Comparison of ENCODE assay signal across 17 cellular contexts in genomic region chr3:170078620-170079281, GRCh38. TPM values are rescaled to one million over a fixed set of nuclear protein-coding genes. Genes with fewer than 3 reads are reported as not detected.
DNase-seq lines count a peak whose midpoint lies in the region; ATAC-seq and TF ChIP-seq lines count a peak whose summit lies in the region.
"Had no signal": no experiment of that assay in that cellular context is flagged by ENCODE, and none has a peak within 500 bp of the region (broad histone marks: within the 10 kb centered on the region; RNA-seq: fewer than 3 reads in every experiment).

No MANE protein-coding gene starts in this region.

- H3K4me1 Mint-ChIP-seq in WTC11, result peaks cover 8% of the 10 kb centered on the region
- H3K4me1 Mint-ChIP-seq in nephron, result peaks cover 13% of the 10 kb centered on the region
- no peaks in the 10 kb centered on the region for H3K4me1 Mint-ChIP-seq in activated CD4-positive, alpha-beta memory T cell treated with anti-CD3 and anti-CD28 coated beads for 36 hours (ENCODE audit: low read depth)

- H3K4me1 ChIP-seq in DND-41 (ENCODE audit: insufficient read depth, low read length), result peaks cover 26% of the 10 kb centered on the region
- H3K4me1 ChIP-seq: right atrium auricular region, uterus had no signal

- CTCF ChIA-PET in WTC11 (lab: Charles Lee), result interaction anchor here (0.5 to 4.3 kb wide), 34 partner anchors 9 to 391 kb away, joined by 3 to 38 read pairs (median 4); partner anchors contain the start of gene GPR160
- CTCF ChIA-PET in activated CD4-positive, alpha-beta memory T cell treated with anti-CD3 and anti-CD28 coated beads for 36 hours (lab: Charles Lee), result interaction anchor here (0.9 to 1.4 kb wide), 2 partner anchors 22 to 41 kb away, joined by 3 to 4 read pairs; partner anchors contain the start of gene GPR160

- H3K27ac ChIP-seq in DND-41 (ENCODE audit: low read length), result no peak overlapping the region
- H3K27ac ChIP-seq: right atrium auricular region, uterus had no signal

- intact Hi-C loops in activated CD4-positive, alpha-beta memory T cell treated with anti-CD3 and anti-CD28 coated beads for 36 hours (cut with micrococcal nuclease), result no loop called here

- no peaks in the 10 kb centered on the region for H3K79me2 ChIP-seq in DND-41 (ENCODE audit: insufficient read depth, low read length)

- H4K20me1 ChIP-seq in DND-41 (ENCODE audit: insufficient read depth, low read length), result no peaks in the 10 kb centered on the region

- H3K27ac Mint-ChIP-seq in WTC11 (peak overlapping the region; percentile 13), nephron (peak overlapping the region; percentile 64 to 76 (median 70))
- H3K27ac Mint-ChIP-seq in activated CD4-positive, alpha-beta memory T cell treated with anti-CD3 and anti-CD28 coated beads for 36 hours, result no peak overlapping the region

- POLR2A ChIA-PET in WTC11 (lab: Charles Lee), result interaction anchor here (0.5 kb wide), 1 partner anchor 34 kb away, joined by 6 read pairs; no protein-coding TSS in a partner anchor
- POLR2A ChIA-PET in activated CD4-positive, alpha-beta memory T cell treated with anti-CD3 and anti-CD28 coated beads for 36 hours (lab: Charles Lee), result interaction anchor here (0.5 to 0.6 kb wide), 2 partner anchors 91 to 173 kb away, joined by 3 to 4 read pairs; no protein-coding TSS in a partner anchor

- no peak overlapping the region for H3K4me3 Mint-ChIP-seq in WTC11
- H3K4me3 Mint-ChIP-seq in nephron, result no peak overlapping the region
- H3K4me3 Mint-ChIP-seq in activated CD4-positive, alpha-beta memory T cell treated with anti-CD3 and anti-CD28 coated beads for 36 hours, result no peak overlapping the region
- H3K4me3 Mint-ChIP-seq: brain had no signal

- H3K9me3 ChIP-seq in DND-41 (ENCODE audit: insufficient read depth, low read length, severe bottlenecking), result no peaks in the 10 kb centered on the region
- H3K9me3 ChIP-seq: right atrium auricular region, uterus had no signal

- ATAC-seq in DND-41 (ENCODE audit: insufficient read depth, low read depth) (no peak), WTC11 (peak; percentile 84), HG03442 (IDR thresholded peaks at IDR 0.05; ENCODE audit: unreplicated experiment) (no peak)
- ATAC-seq: left cardiac atrium; Right ventricle myocardium inferior; stimulated activated naive CD8-positive, alpha-beta T cell treated with anti-CD3 and anti-CD28 coated beads, Interleukin-15, Interleukin-2, amounts not matched to agents 100 U/mL and 50 U/mL, for 24 hours had no signal

- TF ChIP-seq CTCF in DND-41 (IDR thresholded peaks at IDR 0.05; ENCODE audit: borderline replicate concordance, extremely low read depth, low read length, poor library complexity, severe bottlenecking) (peak; percentile 50), WTC11 (IDR thresholded peaks at IDR 0.05) (no peak), nephron (IDR thresholded peaks at IDR 0.05; ENCODE audit: unreplicated experiment in 3 of 3) (no peak)

- no peak overlapping the region for H2AFZ ChIP-seq in DND-41 (ENCODE audit: low read depth, low read length)

- TF ChIP-seq RAD21 in Ishikawa (IDR thresholded peaks at IDR 0.05; ENCODE audit: low read depth), result peak; percentile 24; the same call in 1 of the 2 replicates

- H3K27me3 Mint-ChIP-seq in WTC11 (ENCODE audit: low read depth) (no peaks in the 10 kb centered on the region; the same call in 1 of the 2 replicates), nephron (ENCODE audit: low read depth) (no peaks in the 10 kb centered on the region)
- no peaks in the 10 kb centered on the region for H3K27me3 Mint-ChIP-seq in activated CD4-positive, alpha-beta memory T cell treated with anti-CD3 and anti-CD28 coated beads for 36 hours
- H3K27me3 Mint-ChIP-seq: brain had no signal

- peaks cover 4% of the 10 kb centered on the region; the same call in 1 of the 2 replicates for H3K36me3 ChIP-seq in DND-41 (ENCODE audit: insufficient read depth, low read length)
- H3K36me3 ChIP-seq: right atrium auricular region, uterus had no signal

- H3K9me3 Mint-ChIP-seq in WTC11 (no peaks in the 10 kb centered on the region), nephron (no peaks in the 10 kb centered on the region)
- H3K9me3 Mint-ChIP-seq in activated CD4-positive, alpha-beta memory T cell treated with anti-CD3 and anti-CD28 coated beads for 36 hours, result no peaks in the 10 kb centered on the region

- peaks cover 13% of the 10 kb centered on the region for H3K36me3 Mint-ChIP-seq in WTC11
- peaks cover 64% of the 10 kb centered on the region for H3K36me3 Mint-ChIP-seq in nephron (ENCODE audit: low read depth)
- H3K36me3 Mint-ChIP-seq in activated CD4-positive, alpha-beta memory T cell treated with anti-CD3 and anti-CD28 coated beads for 36 hours, result peaks cover 8% of the 10 kb centered on the region

- H3K4me2 ChIP-seq in DND-41 (ENCODE audit: insufficient read depth, low read length), result no peak overlapping the region

- H3K4me3 ChIP-seq in DND-41 (ENCODE audit: low read depth in 1 of 2, low read length in 2 of 2), result no peak overlapping the region
- H3K4me3 ChIP-seq: right atrium auricular region, uterus had no signal

- TF ChIP-seq EP300 in Ishikawa (IDR thresholded peaks at IDR 0.05; ENCODE audit: borderline replicate concordance), result no peak

- no peaks in the 10 kb centered on the region for H3K27me3 ChIP-seq in DND-41 (ENCODE audit: insufficient read depth, low read length, poor library complexity)
- H3K27me3 ChIP-seq: right atrium auricular region, uterus had no signal

- H3K9ac ChIP-seq in DND-41 (ENCODE audit: low read depth, low read length), result no peak overlapping the region

- DNase-seq in DND-41 (no peak), WTC11 (ENCODE audit: low spot score) (peak; percentile 23), Ammon's horn (ENCODE audit: low spot score) (no peak)
- no peak for DNase-seq in activated CD8-positive, alpha-beta memory T cell treated with anti-CD3 and anti-CD28 coated beads for 24 hours
- no peak for DNase-seq in activated CD4-positive, alpha-beta memory T cell treated with anti-CD3 and anti-CD28 coated beads for 36 hours
- DNase-seq: activated naive CD4-positive, alpha-beta T cell; left cardiac atrium; NCI-H1436; NCI-H510A treated with DMSO at 0.1 percent for 48 hours; stimulated activated naive CD8-positive, alpha-beta T cell treated with anti-CD3 and anti-CD28 coated beads, Interleukin-15, Interleukin-2, amounts not matched to agents 100 U/mL and 50 U/mL, for 24 hours; uterus had no signal

TF ChIP-seq in Ishikawa, 13 proteins besides CTCF, POLR2A, EP300 and RAD21 (continues in another document):
- TF ChIP-seq FOXM1 (IDR thresholded peaks at IDR 0.05; ENCODE audit: borderline replicate concordance, low read depth) (no peak), CREB1 (IDR thresholded peaks at IDR 0.05; ENCODE audit: low read depth) (no peak), REST (IDR thresholded peaks at IDR 0.05; ENCODE audit: low read depth) (no peak)

TF ChIP-seq in WTC11, 78 proteins besides CTCF, POLR2A, EP300 and RAD21:
- TF ChIP-seq MXD4 (CRISPR knock-in tag; IDR thresholded peaks at IDR 0.05; ENCODE audit: borderline replicate concordance), result no peak
- TF ChIP-seq CREM (CRISPR knock-in tag; IDR thresholded peaks at IDR 0.05), result no peak
- no peak for TF ChIP-seq HMGA2 (CRISPR knock-in tag; IDR thresholded peaks at IDR 0.05)
- TF ChIP-seq PREB (CRISPR knock-in tag; IDR thresholded peaks at IDR 0.05; ENCODE audit: borderline replicate concordance), result no peak
- TF ChIP-seq ATF6 (CRISPR knock-in tag; IDR thresholded peaks at IDR 0.05), result no peak

RNA-seq across cellular contexts. Expression of gene GPR160, which starts 41.0 kb away (rescaled TPM):
- 28.9 to 33.3 TPM (median 32.2 TPM) in 3 replicates for total RNA-seq in WTC11 (2021)
- 1 to 10 TPM; 5.7 to 7.0 TPM for total RNA-seq in activated CD4-positive, alpha-beta memory T cell treated with anti-CD3 and anti-CD28 coated beads for 36 hours
